ENCODE assay signal across 8 cellular contexts in the genomic region with DNA sequence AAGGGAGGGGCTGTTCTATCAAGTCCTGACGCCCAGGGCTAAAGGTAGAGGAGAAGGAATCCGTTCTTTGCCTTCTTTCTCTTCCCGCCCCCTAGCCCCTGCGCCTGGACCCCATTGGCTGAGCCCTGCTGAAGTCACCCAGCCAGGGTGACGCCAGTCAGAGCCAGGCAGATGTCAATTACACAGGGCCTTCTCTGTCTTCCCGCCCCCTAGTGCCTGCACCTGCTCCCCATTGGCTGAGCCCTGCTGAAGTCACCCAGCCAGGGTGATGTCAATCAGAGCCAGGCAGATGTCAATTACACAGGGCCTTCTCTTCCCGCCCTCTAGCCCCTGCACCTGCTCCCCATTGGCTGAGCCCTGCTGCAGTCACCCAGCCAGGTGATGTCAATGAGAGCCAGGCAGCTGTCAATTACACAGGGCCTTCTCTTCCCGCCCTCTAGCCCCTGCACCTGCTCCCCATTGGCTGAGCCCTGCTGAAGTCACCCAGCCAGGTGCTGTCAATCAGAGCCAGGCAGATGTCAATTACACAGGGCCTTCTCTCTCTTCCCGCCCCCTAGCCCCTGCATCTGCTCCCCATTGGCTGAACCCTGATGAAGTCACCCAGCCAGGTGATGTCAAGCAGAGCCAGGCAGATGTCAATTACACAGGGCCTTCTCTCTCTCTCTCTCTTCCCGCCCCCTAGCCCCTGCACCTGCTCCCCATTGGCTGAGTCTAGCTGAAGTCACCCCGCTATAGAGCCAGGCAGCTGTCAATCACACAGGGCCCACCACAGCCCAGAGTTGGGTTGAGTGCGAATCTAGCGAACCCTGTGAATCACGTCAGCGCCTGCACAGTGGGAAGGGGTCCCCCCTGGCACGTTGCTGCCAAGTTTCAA. TPM values are rescaled to one million over a fixed set of nuclear protein-coding genes. Genes with fewer than 3 reads are reported as not detected.
DNase-seq lines count a peak whose midpoint lies in the region; ATAC-seq and TF ChIP-seq lines count a peak whose summit lies in the region.

No MANE protein-coding gene starts in this region.

- POLR2A ChIA-PET in A673 (lab: Charles Lee; ENCODE audit: low non-redundant PET): no interaction called here

- ATAC-seq in GM19324 (IDR thresholded peaks at IDR 0.05; ENCODE audit: low FRiP score, unreplicated experiment) (peak; percentile 93), left colon (peak; percentile 61), HG02798 (IDR thresholded peaks at IDR 0.05; ENCODE audit: poor library complexity, unreplicated experiment) (no peak)

- peak; percentile 18 for DNase-seq in A673 (ENCODE audit: low spot score)
- DNase-seq in MG63: peak; percentile 19
- peak; percentile 87 for DNase-seq in activated T-cell treated with anti-CD3 and anti-CD28 coated beads for 4 hours
- DNase-seq in left colon: peak; percentile 60 to 77
- DNase-seq in stimulated activated CD8-positive, alpha-beta memory T cell treated with anti-CD3 and anti-CD28 coated beads, Interleukin-4, amount 100 ng/mL, for 4 hours (ENCODE audit: low read depth in 2 of 2, low spot score in 1 of 2): peak; percentile 36 to 84
- DNase-seq in GM19240 (ENCODE audit: insufficient read length, low spot score): no peak

- no peak overlapping the region for H3K27ac ChIP-seq in A673 (ENCODE audit: low read depth, low read length, poor library complexity, severe bottlenecking)

- no peaks in the 10 kb centered on the region for H3K36me3 ChIP-seq in A673 (ENCODE audit: insufficient read depth, low read length, poor library complexity, severe bottlenecking)
- no peaks in the 10 kb centered on the region for H3K36me3 ChIP-seq in MG63

- no peak for TF ChIP-seq CTCF in A673 (conservative IDR thresholded peaks at IDR 0.05; ENCODE audit: low read depth, low read length)

- H3K4me3 ChIP-seq in A673 (ENCODE audit: low read depth, low read length, poor library complexity, severe bottlenecking): no peak overlapping the region
- no peak overlapping the region for H3K4me3 ChIP-seq in MG63

- no peaks in the 10 kb centered on the region for H3K27me3 ChIP-seq in A673 (replicated peaks; ENCODE audit: insufficient read depth, low read depth, low read length, poor library complexity)
- H3K27me3 ChIP-seq in MG63: peaks cover 12% of the 10 kb centered on the region

- no peaks in the 10 kb centered on the region for H3K9me3 ChIP-seq in A673 (ENCODE audit: low read depth, low read length, poor library complexity, severe bottlenecking)
- no peaks in the 10 kb centered on the region for H3K9me3 ChIP-seq in MG63

- CTCF ChIA-PET in A673 (lab: Charles Lee): no interaction called here

- no peaks in the 10 kb centered on the region for H3K4me1 ChIP-seq in A673 (ENCODE audit: insufficient read depth, low read length, poor library complexity, severe bottlenecking)

- no TSS peak for BruUV-seq in A673 (replicated peaks; lab: Mats Ljungman, UMichigan)

- intact Hi-C loops in A673 (cut with micrococcal nuclease; ENCODE audit: unreplicated experiment): no loop called here
- intact Hi-C loops in left colon (cut with DNase I, micrococcal nuclease): no loop called here

RNA-seq across cellular contexts. Expression of a gene that starts 46.4 kb away (rescaled TPM):
- total RNA-seq in A673 (2021) (not detected in 2 replicates), left colon (not detected)
- total RNA-seq in MG63 (2014; rRNA removed; shearing (Covaris generic); ENCODE audit: low replicate concordance): not detected in 2 replicates
